In genomic region chr1:183021405-183022201, GRCh38 we compare ENCODE assay signal across 9 cellular contexts. TPM values are rescaled to one million over a fixed set of nuclear protein-coding genes. Genes with fewer than 3 reads are reported as not detected.
DNase-seq lines count a peak whose midpoint lies in the region; ATAC-seq, FAIRE-seq and TF ChIP-seq lines count a peak whose summit lies in the region.
"Had no signal": no experiment of that assay in that cellular context is flagged by ENCODE, and none has a peak within 500 bp of the region (broad histone marks: within the 10 kb centered on the region; RNA-seq: fewer than 3 reads in every experiment).

No MANE protein-coding gene starts in this region.

- no peaks in the 10 kb centered on the region for H4K20me1 ChIP-seq in keratinocyte (ENCODE audit: control insufficient read depth, extremely low read depth, insufficient read depth, low read length)

- intact Hi-C loops in adrenal gland (cut with DNase I), result loop anchor here (5.0 to 10.0 kb wide), 2 partner anchors 53 to 59 kb away; no protein-coding TSS in a partner anchor
- intact Hi-C loops in stomach (cut with DNase I; ENCODE audit: low total_unique reads), result loop anchor here (5.0 kb wide), 1 partner anchor 59 kb away; no protein-coding TSS in a partner anchor

- H2AFZ ChIP-seq in keratinocyte (ENCODE audit: control insufficient read depth, low read length), result peak overlapping the region; percentile 18

- no peak for TF ChIP-seq EP300 in stomach (IDR thresholded peaks at IDR 0.05)

- TF ChIP-seq POLR2A in adrenal gland (IDR thresholded peaks at IDR 0.05) (no peak), stomach (IDR thresholded peaks at IDR 0.05) (no peak)

- H3K79me2 ChIP-seq in keratinocyte (ENCODE audit: control insufficient read depth, insufficient read depth, low read length), result peaks cover 31% of the 10 kb centered on the region

- peak overlapping the region; percentile 93 for H3K27ac ChIP-seq in HUES48 (ENCODE audit: low read depth, low read length)
- peak overlapping the region in 4 of 5 donors; percentile 99 to 100 (median 100) for H3K27ac ChIP-seq in adrenal gland
- H3K27ac ChIP-seq in keratinocyte (ENCODE audit: control insufficient read depth, insufficient read depth, low read length), result peak overlapping the region; percentile 100
- peak overlapping the region in 4 of 5 donors; percentile 99 to 100 (median 99) for H3K27ac ChIP-seq in stomach

- dilution Hi-C loops in keratinocyte (cut with MboI; ENCODE audit: extremely low pct_ligation_motif_present, low sequenced_read_pairs), result no loop called here

- WGBS in adrenal gland, 4 donors, result 67 to 75% (median 69%) methylated on average over 11 of the region's 11 CpGs
- whole genome bisulfite sequencing in stomach, 5 donors, result 63 to 73% (median 68%) methylated on average over 11 of the region's 11 CpGs

- peaks cover 6% of the 10 kb centered on the region for H3K27me3 ChIP-seq in HUES48 (ENCODE audit: control insufficient read depth, insufficient read depth, low read length)
- H3K27me3 ChIP-seq in adrenal gland, result no peaks in the 10 kb centered on the region
- no peaks in the 10 kb centered on the region for H3K27me3 ChIP-seq in keratinocyte (ENCODE audit: control insufficient read depth, extremely low read depth, insufficient read depth, low read length)
- H3K27me3 ChIP-seq in stomach, result peaks cover 0 to 8% (median 0%) of the 10 kb centered on the region in 3 donors

- TF ChIP-seq CTCF in adrenal gland (IDR thresholded peaks at IDR 0.05) (no peak), keratinocyte (optimal IDR thresholded peaks at IDR 0.05 in 1 of 3, IDR thresholded peaks at IDR 0.05 in 1 of 3, conservative IDR thresholded peaks at IDR 0.05 in 1 of 3; ENCODE audit: extremely low read depth in 1 of 3, insufficient read depth in 2 of 3, low read length in 3 of 3) (no peak), stomach (IDR thresholded peaks at IDR 0.05) (no peak)

- H3K9me3 ChIP-seq in HUES48 (ENCODE audit: control insufficient read depth, insufficient read depth, low read length), result no peaks in the 10 kb centered on the region
- no peaks in the 10 kb centered on the region for H3K9me3 ChIP-seq in adrenal gland (replicated peaks in 1 of 3)
- no peaks in the 10 kb centered on the region for H3K9me3 ChIP-seq in keratinocyte (ENCODE audit: control insufficient read depth, low read depth, low read length)
- H3K9me3 ChIP-seq in stomach, result no peaks in the 10 kb centered on the region

- DNase-seq in adrenal gland (no peak), keratinocyte (ENCODE audit: low read depth, low spot score) (no peak), stomach (no peak), NCI-H1105 treated with DMSO at 0.1 percent for 48 hours (lab: John Stamatoyannopoulos, UW) (no peak), cerebellum (ENCODE audit: low spot score) (no peak)
- DNase-seq: activated naive CD8-positive, alpha-beta T cell treated with anti-CD3 and anti-CD28 coated beads, Interleukin-2, amount 10 ng/mL, durations not matched to agents 7 days and 5 days had no signal

- FAIRE-seq in keratinocyte (lab: Jason Lieb, UNC), result no peak

- H3K9ac ChIP-seq in HUES48 (ENCODE audit: low read depth, low read length) (peak overlapping the region; percentile 83), keratinocyte (ENCODE audit: control insufficient read depth, extremely low read depth, insufficient read depth, low read length) (peak overlapping the region; percentile 98)

- H3K4me3 ChIP-seq in HUES48 (ENCODE audit: low read depth, low read length) (peak overlapping the region; percentile 83), adrenal gland (peak overlapping the region in 2 of 4 donors; percentile 57 to 85), keratinocyte (ENCODE audit: control insufficient read depth in 2 of 3, extremely low read depth in 1 of 3, insufficient read depth in 2 of 3, low read depth in 1 of 3, low read length in 3 of 3) (peak overlapping the region; percentile 73 to 78 (median 78)), stomach (peak overlapping the region; percentile 69 to 87 (median 80))

- no peaks in the 10 kb centered on the region for H3K36me3 ChIP-seq in HUES48 (ENCODE audit: control insufficient read depth, insufficient read depth, low read length)
- H3K36me3 ChIP-seq in adrenal gland (replicated peaks in 1 of 2), result no peaks in the 10 kb centered on the region
- H3K36me3 ChIP-seq in keratinocyte (ENCODE audit: control insufficient read depth in 2 of 2, extremely low read depth in 1 of 2, insufficient read depth in 2 of 2, low read length in 2 of 2), result no peaks in the 10 kb centered on the region
- H3K36me3 ChIP-seq in stomach, result no peaks in the 10 kb centered on the region

- peak overlapping the region; percentile 79 for H3K4me2 ChIP-seq in keratinocyte (ENCODE audit: control insufficient read depth, extremely low read depth, insufficient read depth, low read depth, low read length)

- peaks cover 43% of the 10 kb centered on the region for H3K4me1 ChIP-seq in HUES48 (ENCODE audit: control insufficient read depth, insufficient read depth, low read length)
- peaks cover 0 to 27% of the 10 kb centered on the region in 2 donors for H3K4me1 ChIP-seq in adrenal gland (replicated peaks in 1 of 2)
- peaks cover 26% of the 10 kb centered on the region for H3K4me1 ChIP-seq in keratinocyte (ENCODE audit: control insufficient read depth, extremely low read depth, insufficient read depth, low read length)
- H3K4me1 ChIP-seq in stomach, result peaks cover 13 to 61% (median 26%) of the 10 kb centered on the region in 4 donors

- no peaks in the 10 kb centered on the region for H3K9me1 ChIP-seq in keratinocyte (ENCODE audit: control insufficient read depth, extremely low read depth, insufficient read depth, low read length)

- no peak for ATAC-seq in GM18867 (IDR thresholded peaks at IDR 0.05; ENCODE audit: unreplicated experiment)
- no peak for ATAC-seq in GM18861 (IDR thresholded peaks at IDR 0.05; ENCODE audit: unreplicated experiment)

RNA-seq across cellular contexts. Expression of gene LAMC1, which starts 1.6 kb away (rescaled TPM):
- total RNA-seq in adrenal gland, result 100 to 1,000 TPM in 2 of 8 donors, 10 to 100 TPM in 6; 65.3 to 110 (median 82.8) TPM
- polyA plus RNA-seq in adrenal gland, result 10 to 100 TPM; 12.3 to 49.8 (median 17.5) TPM
- polyA plus RNA-seq in keratinocyte, result 40.9 to 76.4 TPM (median 66.6 TPM) in 3 replicates
- polyA plus RNA-seq in keratinocyte (2011; ENCODE audit: low read depth), result 211 TPM
- 25.4 and 28.6 TPM in 2 replicates for polyA plus RNA-seq in keratinocyte (2011; cell fraction: cytosol; rRNA removed)
- polyA plus RNA-seq in keratinocyte (2011; cell fraction: nucleus; rRNA removed), result 140 and 179 TPM in 2 replicates
- 22.0 and 71.3 TPM in 2 replicates for polyA plus RNA-seq in keratinocyte (2012; ENCODE audit: low replicate concordance)
- 69.5 to 154 TPM (median 153 TPM) in 3 replicates for polyA minus RNA-seq in keratinocyte
- polyA minus RNA-seq in keratinocyte (2011; cell fraction: cytosol; rRNA and poly(A)+ RNA removed), result 52.0 TPM
- polyA minus RNA-seq in keratinocyte (2011; cell fraction: nucleus; rRNA and poly(A)+ RNA removed), result 139 and 261 TPM in 2 replicates
- 100 to 1,000 TPM; 110 to 355 (median 208) TPM for total RNA-seq in stomach
- 10 to 100 TPM; 11.7 to 16.4 (median 12.5) TPM for polyA plus RNA-seq in stomach
- total RNA-seq in cerebellum, result 46.6 TPM
